Comparison of ENCODE assay signal across 8 cellular contexts in genomic region chr3:64484289-64484992, GRCh38.
DNase-seq lines count a peak whose midpoint lies in the region; ATAC-seq and TF ChIP-seq lines count a peak whose summit lies in the region.

No MANE protein-coding gene starts in this region.

- H3K9me1 ChIP-seq in IMR-90 (ENCODE audit: insufficient read depth, low read length): no peaks in the 10 kb centered on the region; the same call in 1 of the 2 replicates

- peak overlapping the region; percentile 56 for H4K91ac ChIP-seq in IMR-90 (ENCODE audit: insufficient read depth, low read depth, low read length)

- peak overlapping the region; percentile 53 for H3K4ac ChIP-seq in IMR-90 (ENCODE audit: low read depth, low read length)

- H3K9me3 Mint-ChIP-seq in neural progenitor cell: peaks cover 2% of the 10 kb centered on the region

- peak overlapping the region; percentile 62 for H2BK20ac ChIP-seq in IMR-90 (ENCODE audit: low read depth, low read length)

- no peaks in the 10 kb centered on the region for H3K79me2 ChIP-seq in neural progenitor cell (ENCODE audit: low read depth)

- H4K20me1 ChIP-seq in IMR-90 (ENCODE audit: insufficient read depth, low read length) (no peaks in the 10 kb centered on the region), neural progenitor cell (ENCODE audit: low read depth) (no peaks in the 10 kb centered on the region)

- H3K14ac ChIP-seq in IMR-90 (replicated peaks; ENCODE audit: low read depth, low read length): 0 out of 2 replicates have a peak overlapping the region, but pooled peaks have one; percentile 11

- H3K27me3 Mint-ChIP-seq in neural progenitor cell (ENCODE audit: insufficient read depth, low read depth): peaks cover 8% of the 10 kb centered on the region

- no peak overlapping the region for H3K4me3 ChIP-seq in IMR-90 (ENCODE audit: insufficient read depth, low read depth, low read length)
- no peak overlapping the region for H3K4me3 ChIP-seq in fibroblast of pulmonary artery (replicated peaks; ENCODE audit: low read depth, low read length)
- H3K4me3 ChIP-seq in neural progenitor cell: no peak overlapping the region
- no peak overlapping the region for H3K4me3 ChIP-seq in tibial artery

- H3K4me1 ChIP-seq in IMR-90 (ENCODE audit: control insufficient read depth, insufficient read depth, low read length) (no peaks in the 10 kb centered on the region), neural progenitor cell (peaks cover 5% of the 10 kb centered on the region), tibial artery (peaks cover 0 to 6% (median 2%) of the 10 kb centered on the region in 4 donors)

- H2AFZ ChIP-seq in IMR-90 (replicated peaks; ENCODE audit: low read length, poor library complexity) (peak overlapping the region; percentile 57), neural progenitor cell (replicated peaks) (no peak overlapping the region)

- 0% methylated on average over 1 of the region's 4 CpGs; no CpG with 5 or more reads in 1 of the 2 experiments for WGBS in IMR-90 (ENCODE audit: extremely low coverage in 2 of 2, insufficient read length in 1 of 2), 2 experiments

- no peak overlapping the region for H2AK9ac ChIP-seq in IMR-90 (replicated peaks; ENCODE audit: low read depth, low read length, poor library complexity)

- no peaks in the 10 kb centered on the region for H3F3A ChIP-seq in neural progenitor cell (ENCODE audit: low read depth)

- DNase-seq in EL: peak; percentile 76
- peak; percentile 80 for DNase-seq in IMR-90
- peak; percentile 22 for DNase-seq in OCI-M2 (lab: John Stamatoyannopoulos, UW; ENCODE audit: unreplicated experiment)
- peak; percentile 80 to 81 for DNase-seq in activated T-cell treated with anti-CD3 and anti-CD28 coated beads, Interleukin-2, amount 50 U/mL, for 48 hours
- DNase-seq in fibroblast of pulmonary artery (ENCODE audit: low read depth): peak; percentile 87
- peak; percentile 86 for DNase-seq in neural progenitor cell (ENCODE audit: low spot score)
- peak; percentile 71 to 86 for DNase-seq in tibial artery

- POLR2A ChIA-PET in IMR-90 (lab: Charles Lee; ENCODE audit: unreplicated experiment): no interaction called here

- CTCF ChIA-PET in IMR-90 (lab: Yijun Ruan, JAX): interaction anchor here (0.6 to 1.6 kb wide), 10 partner anchors 20 to 461 kb away, joined by 3 to 5 read pairs (median 3); partner anchors contain the start of gene PSMD6

- H3K27ac ChIP-seq in IMR-90 (ENCODE audit: insufficient read depth, low read length): no peak overlapping the region
- no peak overlapping the region for H3K27ac ChIP-seq in neural progenitor cell
- H3K27ac ChIP-seq in tibial artery: no peak overlapping the region

- H3K27me3 ChIP-seq in IMR-90 (ENCODE audit: control insufficient read depth, insufficient read depth, low read length): no peaks in the 10 kb centered on the region
- no peaks in the 10 kb centered on the region for H3K27me3 ChIP-seq in neural progenitor cell
- peaks cover 0 to 1% of the 10 kb centered on the region in 2 donors for H3K27me3 ChIP-seq in tibial artery

- no peaks in the 10 kb centered on the region for H3K79me1 ChIP-seq in IMR-90 (ENCODE audit: low read depth in 1 of 2, low read length in 2 of 2)

- peaks cover 34% of the 10 kb centered on the region for H3K4me1 Mint-ChIP-seq in neural progenitor cell

- H3K23ac ChIP-seq in IMR-90 (ENCODE audit: low read depth, low read length): no peak overlapping the region

- no TSS peak for BruUV-seq in IMR-90 (replicated peaks; lab: Mats Ljungman, UMichigan)

- TF ChIP-seq CTCF in IMR-90 (conservative IDR thresholded peaks at IDR 0.05; ENCODE audit: low read depth, low read length): peak; percentile 92
- peak; percentile 90 for TF ChIP-seq CTCF in fibroblast of pulmonary artery (IDR thresholded peaks at IDR 0.05; ENCODE audit: low read length, missing control alignments)
- peak; percentile 93 for TF ChIP-seq CTCF in neural progenitor cell (IDR thresholded peaks at IDR 0.05)
- peak; percentile 90 to 95 for TF ChIP-seq CTCF in tibial artery (IDR thresholded peaks at IDR 0.05)

- H4K8ac ChIP-seq in IMR-90 (ENCODE audit: low read depth in 2 of 2, low read length in 2 of 2): peak overlapping the region in 1 of 2 experiments; percentile 78; a peak in 3 of 4 replicates

- peak overlapping the region; percentile 71 for H2BK15ac ChIP-seq in IMR-90 (ENCODE audit: low read depth, low read length)

- no peak overlapping the region; the same call in 1 of the 2 replicates for H3K56ac ChIP-seq in IMR-90 (ENCODE audit: extremely low read depth, insufficient read depth, low read length)

- no peak overlapping the region for H3K27ac Mint-ChIP-seq in neural progenitor cell

- peak overlapping the region; percentile 6; the same call in 1 of the 2 replicates for H2AK5ac ChIP-seq in IMR-90 (ENCODE audit: low read depth, low read length)

- H3K4me2 ChIP-seq in IMR-90 (ENCODE audit: low read depth, low read length) (no peak overlapping the region), neural progenitor cell (no peak overlapping the region)

- in situ Hi-C loops in IMR-90 (cut with MboI; ENCODE audit: low sequenced_read_pairs): loop anchor here (5.0 to 10.0 kb wide), 3 partner anchors 87 to 457 kb away; no protein-coding TSS in a partner anchor

- no peaks in the 10 kb centered on the region for H3K36me3 Mint-ChIP-seq in neural progenitor cell

- TF ChIP-seq RAD21 in IMR-90 (IDR thresholded peaks at IDR 0.05; ENCODE audit: low read length): peak; percentile 99

- H3K18ac ChIP-seq in IMR-90 (ENCODE audit: low read depth, low read length): no peak overlapping the region

- no peak overlapping the region for H2BK5ac ChIP-seq in IMR-90 (ENCODE audit: low read depth, low read length, poor library complexity, severe bottlenecking)

- peak overlapping the region; percentile 76 for H2BK120ac ChIP-seq in IMR-90 (ENCODE audit: low read depth, low read length)

- intact Hi-C loops in IMR-90 (cut with micrococcal nuclease) (loop anchor here (1.0 to 5.0 kb wide), 5 partner anchors 85 to 454 kb away; no protein-coding TSS in a partner anchor), tibial artery (cut with DNase I; ENCODE audit: low total_unique reads) (no loop called here)

- peak overlapping the region; percentile 17; the same call in 1 of the 2 replicates for H4K5ac ChIP-seq in IMR-90 (ENCODE audit: low read depth, low read length)

- H3K9me3 ChIP-seq in IMR-90 (ENCODE audit: control insufficient read depth, insufficient read depth, low read length) (no peaks in the 10 kb centered on the region), neural progenitor cell (ENCODE audit: low read depth) (no peaks in the 10 kb centered on the region), tibial artery (no peaks in the 10 kb centered on the region)

- TF ChIP-seq POLR2A in IMR-90 (IDR thresholded peaks at IDR 0.05; ENCODE audit: low read depth, low read length): 0 out of 2 replicates have a peak, but pooled peaks have one; percentile 34

- no peak overlapping the region for H3K9ac ChIP-seq in IMR-90 (ENCODE audit: low read depth, low read length)
- H3K9ac ChIP-seq in neural progenitor cell: no peak overlapping the region

- dilution Hi-C loops in IMR-90 (cut with HindIII; ENCODE audit: low sequenced_read_pairs, unreplicated experiment): no loop called here

- H3K36me3 ChIP-seq in IMR-90 (ENCODE audit: control insufficient read depth, insufficient read depth, low read length) (no peaks in the 10 kb centered on the region), neural progenitor cell (no peaks in the 10 kb centered on the region), tibial artery (no peaks in the 10 kb centered on the region)

- no peak overlapping the region for H3K4me3 Mint-ChIP-seq in neural progenitor cell

- ATAC-seq in GM21717 (IDR thresholded peaks at IDR 0.05; ENCODE audit: unreplicated experiment) (peak; percentile 98), IMR-90 (ENCODE audit: low read depth) (peak; percentile 100)

TF ChIP-seq in IMR-90, 13 proteins besides CTCF, POLR2A, EP300 and RAD21:
- TF ChIP-seq CEBPB (IDR thresholded peaks at IDR 0.05; ENCODE audit: low read depth, low read length) (0 out of 2 replicates have a peak, but pooled peaks have one; percentile 3), SMC3 (IDR thresholded peaks at IDR 0.05; ENCODE audit: low read depth, low read length) (peak; percentile 97), RCOR1 (IDR thresholded peaks at IDR 0.05; ENCODE audit: insufficient replicate concordance, low read length) (no peak)

Comparison
In these comparisons a context has a peak if more than half of its experiments do, and no peak if none do; other contexts are left out.
1. DNase-seq: peak in every context shown above with its lines; median percentile 87 in fibroblast of pulmonary artery; 86 in neural progenitor cell; 80 in activated T-cell treated with anti-CD3 and anti-CD28 coated beads, Interleukin-2, amount 50 U/mL, for 48 hours; 80 in IMR-90; 78 in tibial artery; 76 in EL; 22 in OCI-M2.